In the genomic region with DNA sequence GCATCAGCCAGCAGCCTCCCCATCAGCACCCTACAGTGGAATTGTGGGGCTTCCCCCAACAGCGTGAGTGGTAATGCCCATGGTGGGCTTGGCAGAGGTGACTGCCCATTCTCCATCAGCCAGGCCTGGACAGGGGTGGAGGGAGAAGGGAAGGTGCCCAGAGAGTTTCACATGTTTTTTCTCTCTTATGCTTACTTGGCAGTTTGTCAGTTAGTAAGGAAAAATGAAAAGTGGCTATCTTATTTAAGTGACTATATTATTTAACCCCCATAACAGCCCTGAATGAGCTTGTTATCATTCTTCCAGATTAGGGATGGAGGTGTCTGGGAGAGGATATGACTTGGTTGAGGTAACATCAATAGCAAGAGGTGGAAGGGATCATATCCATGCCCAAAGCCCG, we compare ENCODE assay signal across 35 cellular contexts.
"Had no signal": no experiment of that assay in that cellular context is flagged by ENCODE, and none has a peak within 500 bp of the region (broad histone marks: within the 10 kb centered on the region; RNA-seq: fewer than 3 reads in every experiment).

No MANE protein-coding gene starts in this region.

- DNase-seq: Karpas-422, Kasumi-1, MG63, MM.1S, MV-4-11, NCI-H1048, NCI-H1092, NCI-H1092 treated with DMSO at 0.1 percent for 48 hours, NCI-H1105, NCI-H1105 treated with DMSO at 0.1 percent for 48 hours, NCI-H1417, NCI-H1417 treated with DMSO at 0.1 percent for 48 hours, NCI-H1436, NCI-H1436 treated with DMSO at 0.1 percent for 48 hours, NCI-H146, NCI-H1694, NCI-H1694 treated with DMSO at 0.1 percent for 48 hours, NCI-H187, NCI-H187 treated with DMSO at 0.1 percent for 48 hours, NCI-H1930, NCI-H2029, NCI-H2029 treated with DMSO at 0.1 percent for 48 hours, NCI-H2081, NCI-H2081 treated with DMSO at 0.1 percent for 48 hours, NCI-H2107, NCI-H2171, NCI-H2171 treated with DMSO at 0.1 percent for 48 hours, NCI-H2227 treated with DMSO at 0.1 percent for 48 hours, NCI-H226, NCI-H345, NCI-H446, NCI-H446 treated with DMSO at 0.1 percent for 48 hours, NCI-H510A, NCI-H510A treated with DMSO at 0.1 percent for 48 hours, NCI-H524 had no signal

- H3K27me3 ChIP-seq: MG63 had no signal

- H3K9me3 ChIP-seq: MG63 had no signal

- H3K4me3 ChIP-seq: MG63 had no signal

- H3K36me3 ChIP-seq: MG63 had no signal
